In the genomic region with DNA sequence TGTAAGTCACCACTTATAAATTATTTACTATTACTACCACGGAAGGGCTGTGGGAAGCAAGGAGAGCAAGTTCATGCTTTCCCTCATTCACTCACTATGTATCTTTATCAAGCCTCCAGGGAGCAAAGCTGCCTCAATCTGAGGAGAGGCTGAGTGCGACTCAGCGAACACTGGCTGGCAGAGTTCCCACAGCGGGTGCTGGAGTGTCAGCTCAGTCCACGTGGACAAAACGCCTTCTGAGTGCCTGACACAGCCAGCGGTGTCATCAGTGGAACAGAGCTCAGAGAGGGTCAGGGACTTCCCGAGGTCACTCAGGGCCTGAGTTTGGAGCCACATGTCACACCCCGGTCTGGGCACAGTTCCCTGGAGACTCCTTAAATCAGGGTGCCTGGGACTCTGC, we compare ENCODE assay signal across 12 cellular contexts. TPM values are rescaled to one million over a fixed set of nuclear protein-coding genes. Genes with fewer than 3 reads are reported as not detected.
DNase-seq lines count a peak whose midpoint lies in the region; ATAC-seq and TF ChIP-seq lines count a peak whose summit lies in the region.
"Had no signal": no experiment of that assay in that cellular context is flagged by ENCODE, and none has a peak within 500 bp of the region (broad histone marks: within the 10 kb centered on the region; RNA-seq: fewer than 3 reads in every experiment).

No MANE protein-coding gene starts in this region.

- H3K4me3 Mint-ChIP-seq in HFFc6 = no peak overlapping the region
- H3K4me3 Mint-ChIP-seq: CD4-positive, CD25-positive, alpha-beta regulatory T cell had no signal

- peaks cover 0 to 5% of the 10 kb centered on the region in 2 donors for H3K4me1 ChIP-seq in adrenal gland (replicated peaks in 1 of 2)

- H3K4me1 Mint-ChIP-seq in HFFc6 (ENCODE audit: low read depth) = no peaks in the 10 kb centered on the region
- H3K4me1 Mint-ChIP-seq: CD4-positive, CD25-positive, alpha-beta regulatory T cell had no signal

- no peak overlapping the region for H3K27ac ChIP-seq in adrenal gland
- H3K27ac ChIP-seq: HL-60 had no signal

- H3K9me3 Mint-ChIP-seq in HFFc6 = no peaks in the 10 kb centered on the region
- H3K9me3 Mint-ChIP-seq: CD4-positive, CD25-positive, alpha-beta regulatory T cell had no signal

- no peaks in the 10 kb centered on the region for H3K36me3 Mint-ChIP-seq in HFFc6 (ENCODE audit: low read depth)
- H3K36me3 Mint-ChIP-seq: CD4-positive, CD25-positive, alpha-beta regulatory T cell had no signal

- DNase-seq in A172 (ENCODE audit: low spot score) (peak; percentile 13), HFFc6 (peak; percentile 46), adrenal gland (peak; percentile 64 to 94 (median 82)), iris pigment epithelial cell (ENCODE audit: low read depth) (peak; percentile 39), MV-4-11 (lab: John Stamatoyannopoulos, UW) (no peak), AG20443 (ENCODE audit: low spot score) (no peak), GM19240 (ENCODE audit: insufficient read length, low spot score) (no peak)
- DNase-seq: CD4-positive, CD25-positive, alpha-beta regulatory T cell; HCEC 1CT; NK-92 treated with Interleukin-12 subunit alpha and Interleukin-12 subunit beta, amount 100 ng/mL, for 24 hours had no signal

- intact Hi-C loops in adrenal gland (cut with DNase I) = loop anchor here in 1 of 2 donors (2.0 to 10.0 kb wide), 3 partner anchors 322 to 1472 kb away; no protein-coding TSS in a partner anchor

- ATAC-seq in GM18870 (IDR thresholded peaks at IDR 0.05; ENCODE audit: unreplicated experiment) = no peak

- H3K4me3 ChIP-seq in adrenal gland = no peak overlapping the region

- no peak overlapping the region for H3K27ac Mint-ChIP-seq in HFFc6
- H3K27ac Mint-ChIP-seq: CD4-positive, CD25-positive, alpha-beta regulatory T cell had no signal

- H3K27me3 ChIP-seq in adrenal gland = no peaks in the 10 kb centered on the region

- no peaks in the 10 kb centered on the region for H3K36me3 ChIP-seq in adrenal gland (replicated peaks in 1 of 2)

- WGBS in adrenal gland, 4 donors = 14 to 54% (median 21%) methylated on average over 1 to 9 of the region's 9 CpGs

- no peak for TF ChIP-seq CTCF in HFFc6 (IDR thresholded peaks at IDR 0.05)
- no peak for TF ChIP-seq CTCF in adrenal gland (IDR thresholded peaks at IDR 0.05)

- peaks cover 16% of the 10 kb centered on the region for H3K27me3 Mint-ChIP-seq in HFFc6 (ENCODE audit: insufficient read depth)

- no peak for TF ChIP-seq POLR2A in adrenal gland (IDR thresholded peaks at IDR 0.05)

- no peaks in the 10 kb centered on the region for H3K9me3 ChIP-seq in adrenal gland (replicated peaks in 1 of 3)

RNA-seq across cellular contexts. Expression of a gene that starts 16.9 kb away (rescaled TPM):
- total RNA-seq in A172 (2014; rRNA removed; shearing (Covaris generic)) = not detected in 2 replicates
- total RNA-seq in HFFc6 (2021; fragmentation: NEBNext Ultra II Directional; extraction: Animal tissue kit (Norgen Biotek cat#: 25700)) = under 1 TPM in 1 of 6 experiments, not detected in 5; 0.06 TPM
- total RNA-seq in adrenal gland = under 1 TPM in 2 of 8 donors, not detected in 6; 0.27 to 0.55 TPM
- polyA plus RNA-seq in adrenal gland = under 1 TPM; 0.05 to 0.10 (median 0.08) TPM
- polyA plus RNA-seq: CD4-positive, CD25-positive, alpha-beta regulatory T cell had no signal

RNA-seq across cellular contexts. Expression of a gene that starts 51.0 kb away (rescaled TPM):
- total RNA-seq in A172 (2014; rRNA removed; shearing (Covaris generic)) = 0.12 TPM in 1 of 2 replicates, not detected in the other
- under 1 TPM; 0.38 to 0.81 (median 0.63) TPM for total RNA-seq in HFFc6 (2021; fragmentation: NEBNext Ultra II Directional; extraction: Animal tissue kit (Norgen Biotek cat#: 25700))
- 100 to 1,000 TPM in 5 of 8 donors, 10 to 100 TPM in 3; 24.0 to 176 (median 130) TPM for total RNA-seq in adrenal gland
- 100 to 1,000 TPM in 1 of 3 donors, 10 to 100 TPM in 2; 85.9 to 177 (median 97.1) TPM for polyA plus RNA-seq in adrenal gland

Comparison
In these comparisons a context has a peak if more than half of its experiments do, and no peak if none do; other contexts are left out.
1. DNase-seq: peak in A172 (single experiment), HFFc6 (single experiment), adrenal gland (7 of 7) and iris pigment epithelial cell (single experiment); none in MV-4-11 (single experiment), AG20443 (single experiment) and GM19240 (single experiment).
2. RNA of a gene that starts 51.0 kb away (total RNA-seq): 24.0 to 176 TPM in adrenal gland; 0.38 to 0.81 TPM in HFFc6 and 0.12 TPM in A172; every median in the first group is over 10 times any median in the second.